9 cellular contexts compared by ENCODE assay signal in genomic region chr1:15683411-15684039, GRCh38. TPM values are rescaled to one million over a fixed set of nuclear protein-coding genes. Genes with fewer than 3 reads are reported as not detected.
DNase-seq lines count a peak whose midpoint lies in the region; ATAC-seq and TF ChIP-seq lines count a peak whose summit lies in the region.
"Had no signal": no experiment of that assay in that cellular context is flagged by ENCODE, and none has a peak within 500 bp of the region (broad histone marks: within the 10 kb centered on the region; RNA-seq: fewer than 3 reads in every experiment).

No MANE protein-coding gene starts in this region.

- peak overlapping the region; percentile 60 for H3K27ac Mint-ChIP-seq in Calu3 (ENCODE audit: unreplicated experiment)

- H3K4me3 ChIP-seq in SU-DHL-6 (ENCODE audit: insufficient read depth, low read length, poor library complexity, severe bottlenecking) (peak overlapping the region; percentile 97), fibroblast of mammary gland (ENCODE audit: control insufficient read depth, low read depth, low read length) (peak overlapping the region; percentile 71), parathyroid adenoma (ENCODE audit: low read depth, low read length) (peak overlapping the region; percentile 81)

- no peaks in the 10 kb centered on the region for H3K4me1 Mint-ChIP-seq in Calu3 (ENCODE audit: low read depth, unreplicated experiment)

- no TSS peak for BruUV-seq in Calu3 (replicated peaks; lab: Mats Ljungman, UMichigan)

- no peaks in the 10 kb centered on the region for H3K27me3 Mint-ChIP-seq in Calu3 (ENCODE audit: unreplicated experiment)

- H3K36me3 Mint-ChIP-seq in Calu3 (ENCODE audit: insufficient read depth, unreplicated experiment) = peaks cover 27% of the 10 kb centered on the region

- CTCF ChIA-PET in Calu3 (lab: Charles Lee) = no interaction called here

- no peaks in the 10 kb centered on the region for H3K9me2 ChIP-seq in SU-DHL-6 (replicated peaks; ENCODE audit: insufficient read depth, low read length)

- no peak for TF ChIP-seq CTCF in Calu3 (IDR thresholded peaks at IDR 0.05; ENCODE audit: unreplicated experiment)
- no peak for TF ChIP-seq CTCF in SU-DHL-6 (IDR thresholded peaks at IDR 0.05; ENCODE audit: insufficient read depth, low read length, poor library complexity, severe bottlenecking)
- TF ChIP-seq CTCF in fibroblast of mammary gland (conservative IDR thresholded peaks at IDR 0.05; ENCODE audit: control insufficient read depth, insufficient read depth, low read depth, low read length) = no peak
- TF ChIP-seq CTCF in parathyroid adenoma (IDR thresholded peaks at IDR 0.05) = no peak

- DNase-seq in Calu3 = no peak
- no peak for DNase-seq in fibroblast of mammary gland (ENCODE audit: low read depth)
- no peak for DNase-seq in cerebellum (ENCODE audit: low spot score)
- DNase-seq in midbrain (lab: John Stamatoyannopoulos, UW) = no peak

- ATAC-seq in GM21717 (IDR thresholded peaks at IDR 0.05; ENCODE audit: unreplicated experiment) (no peak), GM19467 (IDR thresholded peaks at IDR 0.05; ENCODE audit: unreplicated experiment) (no peak)

- H3K9ac ChIP-seq in SU-DHL-6 (ENCODE audit: low read length) (peak overlapping the region; percentile 89), parathyroid adenoma (peak overlapping the region; percentile 99)

- H3K4me2 ChIP-seq in SU-DHL-6 (ENCODE audit: low read depth, low read length, poor library complexity, severe bottlenecking) (peak overlapping the region; percentile 99), parathyroid adenoma (ENCODE audit: low read length) (peak overlapping the region; percentile 100)

- no peaks in the 10 kb centered on the region for H4K20me1 ChIP-seq in SU-DHL-6 (ENCODE audit: low read depth, low read length)

- peak overlapping the region; percentile 91 for H2AFZ ChIP-seq in SU-DHL-6 (ENCODE audit: low read depth, low read length, severe bottlenecking)
- peak overlapping the region; percentile 97 for H2AFZ ChIP-seq in parathyroid adenoma

- H3F3A ChIP-seq in SU-DHL-6 (ENCODE audit: insufficient read depth) = peaks cover 13% of the 10 kb centered on the region

- intact Hi-C loops in Calu3 (cut with micrococcal nuclease; ENCODE audit: unreplicated experiment) = no loop called here

- peak overlapping the region; percentile 63 for H3K4me3 Mint-ChIP-seq in Calu3 (ENCODE audit: low read depth, unreplicated experiment)

- peak overlapping the region; percentile 57 for H3K27ac ChIP-seq in SU-DHL-6 (ENCODE audit: low read depth, low read length)
- peak overlapping the region; percentile 83 for H3K27ac ChIP-seq in parathyroid adenoma

- H3K9me3 Mint-ChIP-seq in Calu3 (ENCODE audit: low read depth, unreplicated experiment) = no peaks in the 10 kb centered on the region

- peaks cover 2% of the 10 kb centered on the region for H3K4me1 ChIP-seq in parathyroid adenoma

- H3K79me2 ChIP-seq in SU-DHL-6 (ENCODE audit: insufficient read depth, low read length) (peaks cover 39% of the 10 kb centered on the region), parathyroid adenoma (peaks cover 11% of the 10 kb centered on the region)

- no peaks in the 10 kb centered on the region for H3K9me3 ChIP-seq in SU-DHL-6 (ENCODE audit: insufficient read depth, low read length)
- H3K9me3 ChIP-seq in parathyroid adenoma (ENCODE audit: control insufficient read depth, low read length) = no peaks in the 10 kb centered on the region

- H3K36me3 ChIP-seq in SU-DHL-6 (ENCODE audit: low read length) = no peaks in the 10 kb centered on the region
- H3K36me3 ChIP-seq in parathyroid adenoma (ENCODE audit: control insufficient read depth, insufficient read depth, low read length) = no peaks in the 10 kb centered on the region

- H3K27me3 ChIP-seq in SU-DHL-6 (ENCODE audit: low read length) (no peaks in the 10 kb centered on the region), parathyroid adenoma (ENCODE audit: control insufficient read depth, insufficient read depth, low read length) (no peaks in the 10 kb centered on the region)

RNA-seq across cellular contexts. Expression of gene PLEKHM2, which starts 0.6 kb away (rescaled TPM):
- total RNA-seq in Calu3 (2022) (30.4 and 33.4 TPM in 2 replicates), cerebellum (27.0 TPM)

RNA-seq across cellular contexts. Expression of gene SLC25A34, which starts 52.5 kb away (rescaled TPM):
- total RNA-seq in Calu3 (2022) (0.68 and 1.2 TPM in 2 replicates), cerebellum (2.4 TPM)

RNA-seq across cellular contexts. Expression of gene TMEM82, which starts 58.8 kb away (rescaled TPM):
- total RNA-seq in Calu3 (2022) (not detected in 2 replicates), cerebellum (not detected)
- total RNA-seq: T-helper 1 cell treated with Interleukin-12 subunit alpha and Interleukin-12 subunit beta and Interleukin-4 antibody, amounts not matched to agents 30 ng/mL and 1 ng/mL, for 36 hours had no signal
